In genomic region chr20:13681248-13682125, GRCh38 we compare ENCODE assay signal across 10 cellular contexts. TPM values are rescaled to one million over a fixed set of nuclear protein-coding genes. Genes with fewer than 3 reads are reported as not detected.
DNase-seq lines count a peak whose midpoint lies in the region; ATAC-seq, FAIRE-seq and TF ChIP-seq lines count a peak whose summit lies in the region.
"Had no signal": no experiment of that assay in that cellular context is flagged by ENCODE, and none has a peak within 500 bp of the region (broad histone marks: within the 10 kb centered on the region; RNA-seq: fewer than 3 reads in every experiment).

No MANE protein-coding gene starts in this region.

- no peaks in the 10 kb centered on the region for H3K36me3 Mint-ChIP-seq in mesothelial cell of epicardium

- no peaks in the 10 kb centered on the region for H4K20me1 ChIP-seq in hepatocyte (ENCODE audit: insufficient read depth, poor library complexity, severe bottlenecking)

- H3K79me2 ChIP-seq in hepatocyte = no peaks in the 10 kb centered on the region

- no peak overlapping the region for H3K4me3 ChIP-seq in hepatocyte
- no peak overlapping the region for H3K4me3 ChIP-seq in thyroid gland (replicated peaks in 1 of 3)

- no peak overlapping the region for H3K27ac Mint-ChIP-seq in mesothelial cell of epicardium

- H3K27me3 Mint-ChIP-seq in mesothelial cell of epicardium (ENCODE audit: low read depth) = no peaks in the 10 kb centered on the region

- H3K27me3 ChIP-seq in hepatocyte (no peaks in the 10 kb centered on the region), thyroid gland (no peaks in the 10 kb centered on the region)

- no peaks in the 10 kb centered on the region for H3K4me1 Mint-ChIP-seq in mesothelial cell of epicardium

- H3K9me3 ChIP-seq in hepatocyte (ENCODE audit: low read depth) = no peaks in the 10 kb centered on the region
- H3K9me3 ChIP-seq in thyroid gland = no peaks in the 10 kb centered on the region

- ATAC-seq in GM21576 (IDR thresholded peaks at IDR 0.05; ENCODE audit: unreplicated experiment) (peak; percentile 77), HG03342 (IDR thresholded peaks at IDR 0.05; ENCODE audit: unreplicated experiment) (peak; percentile 77)

- TF ChIP-seq CTCF in hepatocyte (IDR thresholded peaks at IDR 0.05; ENCODE audit: poor library complexity) (no peak), thyroid gland (IDR thresholded peaks at IDR 0.05) (no peak), mesothelial cell of epicardium (IDR thresholded peaks at IDR 0.05; ENCODE audit: unreplicated experiment) (no peak)

- peak; percentile 81 for FAIRE-seq in GM18507 (lab: Jason Lieb, UNC)

- H3K4me1 ChIP-seq in hepatocyte (ENCODE audit: insufficient read depth) (no peaks in the 10 kb centered on the region), thyroid gland (no peaks in the 10 kb centered on the region)

- H3K36me3 ChIP-seq in hepatocyte (replicated peaks; ENCODE audit: insufficient read depth, low read depth) (no peaks in the 10 kb centered on the region), thyroid gland (no peaks in the 10 kb centered on the region)

- no peak overlapping the region for H3K4me3 Mint-ChIP-seq in mesothelial cell of epicardium

- H3K9me3 Mint-ChIP-seq in mesothelial cell of epicardium = peaks cover 4% of the 10 kb centered on the region

- no peak for TF ChIP-seq POLR2A in thyroid gland (IDR thresholded peaks at IDR 0.05)

- no peaks in the 10 kb centered on the region for H3K9me2 ChIP-seq in hepatocyte (replicated peaks; ENCODE audit: insufficient read depth)

- DNase-seq in GM18507 (ENCODE audit: extremely low spot score, insufficient read length, low read depth) (peak; percentile 20), hepatocyte (ENCODE audit: low spot score) (peak; percentile 75), thyroid gland (no peak), CD1c-positive myeloid dendritic cell (ENCODE audit: extremely low spot score) (no peak), nucleus accumbens (lab: John Stamatoyannopoulos, UW) (no peak), mesothelial cell of epicardium (ENCODE audit: low spot score in 2 of 2, unreplicated experiment in 2 of 2) (no peak)
- DNase-seq: HCEC 1CT, NCI-H2171 treated with DMSO at 0.1 percent for 48 hours had no signal

- intact Hi-C loops in thyroid gland (cut with DNase I) = no loop called here

- H3K27ac ChIP-seq in hepatocyte (peak overlapping the region; percentile 67), thyroid gland (no peak overlapping the region)

- no peak overlapping the region for H2AFZ ChIP-seq in hepatocyte

- 71% methylated on average over 4 of the region's 4 CpGs for WGBS in hepatocyte (ENCODE audit: low lambda C conversion rate, missing lambda C conversion rate)
- WGBS in thyroid gland, 2 donors = 71 to 85% methylated on average over 4 of the region's 4 CpGs

- H3K4me2 ChIP-seq in hepatocyte = no peak overlapping the region

RNA-seq across cellular contexts. Expression of gene TASP1, which starts 42.8 kb away (rescaled TPM):
- 10.1 and 11.1 TPM in 2 replicates for total RNA-seq in hepatocyte
- 12.9 and 13.7 TPM in 2 replicates for polyA plus RNA-seq in hepatocyte
- total RNA-seq in thyroid gland = 10 to 100 TPM; 16.4 to 31.2 (median 23.9) TPM
- total RNA-seq in mesothelial cell of epicardium = 19.5 to 22.8 TPM (median 19.7 TPM) in 3 replicates

Comparison
In these comparisons a context has a peak if more than half of its experiments do, and no peak if none do; other contexts are left out.
1. DNase-seq: peak in GM18507 (single experiment) and hepatocyte (single experiment); none in thyroid gland (0 of 2), CD1c-positive myeloid dendritic cell (single experiment), nucleus accumbens (0 of 56) and mesothelial cell of epicardium (0 of 2).